In the genomic region with DNA sequence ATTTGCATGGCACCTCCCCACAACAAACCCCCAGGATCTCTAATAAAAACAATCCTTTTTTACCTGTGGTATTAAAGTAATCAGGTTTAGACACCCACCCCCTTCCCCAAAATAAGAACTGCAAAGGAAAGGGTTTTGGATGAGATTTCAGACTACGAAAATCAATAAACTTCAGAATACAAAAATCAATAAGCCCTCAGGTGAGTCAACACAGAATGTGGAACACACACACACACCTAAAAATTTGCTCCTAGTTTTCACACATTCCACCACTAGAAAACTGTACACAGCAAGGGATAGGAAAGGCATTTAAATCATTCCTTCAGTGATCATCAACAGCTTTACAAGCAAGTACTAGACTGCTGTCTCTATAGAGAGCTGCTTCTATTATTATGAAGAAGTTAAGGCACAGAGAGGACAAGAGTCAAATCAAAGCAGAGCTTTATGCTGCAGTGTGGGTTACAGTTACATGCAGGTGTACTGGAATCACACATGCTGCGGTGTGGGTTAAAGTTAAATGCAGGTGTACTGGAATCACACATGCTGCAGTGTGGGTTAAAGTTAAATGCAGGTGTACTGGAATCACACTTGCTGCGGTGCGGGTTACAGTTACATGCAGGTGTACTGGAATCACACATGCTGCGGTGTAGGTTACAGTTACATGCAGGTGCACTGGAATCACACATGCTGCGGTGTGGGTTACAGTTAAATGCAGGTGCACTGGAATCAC, we compare ENCODE assay signal across 15 cellular contexts. TPM values are rescaled to one million over a fixed set of nuclear protein-coding genes. Genes with fewer than 3 reads are reported as not detected.
A peak's percentile ranks its signal among the peaks of the same experiment; 100 is the strongest.
DNase-seq lines count a peak whose midpoint lies in the region; ATAC-seq and TF ChIP-seq lines count a peak whose summit lies in the region.
"Had no signal": no experiment of that assay in that cellular context is flagged by ENCODE, and none has a peak within 500 bp of the region (broad histone marks: within the 10 kb centered on the region; RNA-seq: fewer than 3 reads in every experiment).

No MANE protein-coding gene starts in this region.

- H3K4me3 ChIP-seq in heart right ventricle (peak overlapping the region in 4 of 10 donors; percentile 17 to 37 (median 22)), subcutaneous abdominal adipose tissue (ENCODE audit: low read depth in 1 of 5, low read length in 5 of 5) (no peak overlapping the region)
- H3K4me3 ChIP-seq: coronary artery, esophagus squamous epithelium, thyroid gland had no signal

- intact Hi-C loops in heart right ventricle (cut with DNase I) (no loop called here), cardiac septum (cut with DNase I) (no loop called here)

- H3K27me3 Mint-ChIP-seq in central memory CD8-positive, alpha-beta T cell = no peaks in the 10 kb centered on the region

- peaks cover 32% of the 10 kb centered on the region for H3K4me1 Mint-ChIP-seq in central memory CD8-positive, alpha-beta T cell

- H3K9ac ChIP-seq in subcutaneous abdominal adipose tissue (ENCODE audit: low read length in 5 of 5) = no peak overlapping the region

- H3K27ac ChIP-seq in heart right ventricle (peak overlapping the region in 9 of 10 donors; percentile 64 to 92 (median 83)), subcutaneous abdominal adipose tissue (ENCODE audit: low read depth, low read length) (peak overlapping the region; percentile 50), substantia nigra (ENCODE audit: low read depth, low read length, poor library complexity, severe bottlenecking) (no peak overlapping the region)
- H3K27ac ChIP-seq: HL-60, thyroid gland had no signal

- no peaks in the 10 kb centered on the region for H3K9me3 Mint-ChIP-seq in central memory CD8-positive, alpha-beta T cell

- H3K4me1 ChIP-seq in heart right ventricle (peaks cover 14 to 76% (median 53%) of the 10 kb centered on the region in 9 donors), subcutaneous abdominal adipose tissue (ENCODE audit: control insufficient read depth in 5 of 5, insufficient read depth in 5 of 5, low read length in 5 of 5) (peaks cover 2 to 16% (median 2%) of the 10 kb centered on the region in 5 donors)

- H3K36me3 Mint-ChIP-seq in central memory CD8-positive, alpha-beta T cell (ENCODE audit: insufficient read depth) = peaks cover 7% of the 10 kb centered on the region

- ATAC-seq in heart right ventricle (no peak), HG02798 (IDR thresholded peaks at IDR 0.05; ENCODE audit: poor library complexity, unreplicated experiment) (no peak)
- no peak for ATAC-seq in central memory CD8-positive, alpha-beta T cell (replicated peaks; ENCODE audit: extremely low read depth, poor library complexity, severe bottlenecking)

- H3K4me3 Mint-ChIP-seq in central memory CD8-positive, alpha-beta T cell = no peak overlapping the region

- H3K36me3 ChIP-seq in heart right ventricle = no peaks in the 10 kb centered on the region
- H3K36me3 ChIP-seq in subcutaneous abdominal adipose tissue (ENCODE audit: control insufficient read depth in 5 of 5, insufficient read depth in 5 of 5, low read length in 5 of 5) = peaks cover 0 to 9% (median 0%) of the 10 kb centered on the region in 5 donors
- H3K36me3 ChIP-seq: thyroid gland had no signal

- peak overlapping the region; percentile 59 for H3K27ac Mint-ChIP-seq in central memory CD8-positive, alpha-beta T cell (ENCODE audit: low read depth)

- TF ChIP-seq CTCF in heart right ventricle (IDR thresholded peaks at IDR 0.05) = no peak

- 90 to 91% methylated on average over 6 of the region's 6 CpGs for WGBS in heart right ventricle, 2 donors

- H3K9me3 ChIP-seq in heart right ventricle (no peaks in the 10 kb centered on the region), subcutaneous abdominal adipose tissue (ENCODE audit: control insufficient read depth in 5 of 5, low read length in 5 of 5) (no peaks in the 10 kb centered on the region)
- H3K9me3 ChIP-seq: esophagus squamous epithelium, thyroid gland had no signal

- DNase-seq in heart right ventricle = no peak
- DNase-seq in cardiac septum (ENCODE audit: low spot score) = no peak
- DNase-seq in NAMALWA (ENCODE audit: low spot score) = peak; percentile 92
- DNase-seq in central memory CD8-positive, alpha-beta T cell (ENCODE audit: low spot score in 2 of 2) = no peak
- DNase-seq in substantia nigra (lab: John Stamatoyannopoulos, UW) = no peak
- DNase-seq: C1 segment of cervical spinal cord, esophagus squamous epithelium, hypothalamus, Karpas-422, NCI-H1436, thyroid gland had no signal

- H3K27me3 ChIP-seq in heart right ventricle = no peaks in the 10 kb centered on the region
- no peaks in the 10 kb centered on the region for H3K27me3 ChIP-seq in subcutaneous abdominal adipose tissue (ENCODE audit: control insufficient read depth in 5 of 5, insufficient read depth in 4 of 5, low read length in 5 of 5)
- H3K27me3 ChIP-seq: esophagus squamous epithelium, thyroid gland had no signal

RNA-seq across cellular contexts. Expression of gene PFDN1, which starts 36.3 kb away (rescaled TPM):
- 10 to 100 TPM; 56.8 to 94.0 (median 77.0) TPM for total RNA-seq in heart right ventricle
- 100 to 1,000 TPM in 1 of 2 donors, 10 to 100 TPM in 1; 95.1 to 100 TPM for polyA plus RNA-seq in heart right ventricle
- total RNA-seq in cardiac septum = 71.7 TPM
